11 cellular contexts compared by ENCODE assay signal in genomic region chr11:26043665-26044064, GRCh38.
DNase-seq lines count a peak whose midpoint lies in the region; ATAC-seq and TF ChIP-seq lines count a peak whose summit lies in the region.
"Had no signal": no experiment of that assay in that cellular context is flagged by ENCODE, and none has a peak within 500 bp of the region (broad histone marks: within the 10 kb centered on the region; RNA-seq: fewer than 3 reads in every experiment).

No MANE protein-coding gene starts in this region.

- H3K4me3 ChIP-seq in Peyer's patch = no peak overlapping the region
- H3K4me3 ChIP-seq: SJCRH30 had no signal

- H3K9me3 ChIP-seq in Peyer's patch = no peaks in the 10 kb centered on the region
- H3K9me3 ChIP-seq: SJCRH30 had no signal

- peak; percentile 3 for DNase-seq in germinal center (ENCODE audit: low spot score)
- no peak for DNase-seq in GF-D8 (lab: John Stamatoyannopoulos, UW)
- DNase-seq in GM19240 (ENCODE audit: insufficient read length, low spot score) = no peak
- no peak for DNase-seq in Peyer's patch
- DNase-seq in T-helper 2 cell = no peak
- DNase-seq: NCI-H446, SJCRH30 had no signal

- ATAC-seq in GM18519 (IDR thresholded peaks at IDR 0.05; ENCODE audit: low FRiP score, unreplicated experiment) = peak; percentile 53
- ATAC-seq in GM21515 (IDR thresholded peaks at IDR 0.05; ENCODE audit: unreplicated experiment) = peak; percentile 53
- peak; percentile 80 for ATAC-seq in HG03103 (IDR thresholded peaks at IDR 0.05; ENCODE audit: low read depth, unreplicated experiment)

- H3K4me1 ChIP-seq in Peyer's patch = no peaks in the 10 kb centered on the region
- H3K4me1 ChIP-seq: parathyroid adenoma, SJCRH30 had no signal

- no peaks in the 10 kb centered on the region for H3K27me3 ChIP-seq in Peyer's patch
- H3K27me3 ChIP-seq: SJCRH30 had no signal

- no peaks in the 10 kb centered on the region for H3K36me3 ChIP-seq in Peyer's patch
- H3K36me3 ChIP-seq: SJCRH30 had no signal

- H3K27ac ChIP-seq in Peyer's patch = no peak overlapping the region
- H3K27ac ChIP-seq: parathyroid adenoma, SJCRH30 had no signal

- TF ChIP-seq CTCF in Peyer's patch (IDR thresholded peaks at IDR 0.05) = no peak

- TF ChIP-seq POLR2A in Peyer's patch (IDR thresholded peaks at IDR 0.05) = no peak
